1 cellular context compared by ENCODE assay signal in genomic region chr2:197450935-197451358, GRCh38.
TF ChIP-seq lines count a peak whose summit lies in the region.

No MANE protein-coding gene starts in this region.

TF ChIP-seq in HCT116, 20 proteins besides CTCF, POLR2A, EP300 and RAD21:
- TF ChIP-seq SP1 (IDR thresholded peaks at IDR 0.05; ENCODE audit: low read depth) = 0 out of 2 replicates have a peak, but pooled peaks have one; percentile 20
